Comparison of ENCODE assay signal across 1 cellular context in the genomic region with DNA sequence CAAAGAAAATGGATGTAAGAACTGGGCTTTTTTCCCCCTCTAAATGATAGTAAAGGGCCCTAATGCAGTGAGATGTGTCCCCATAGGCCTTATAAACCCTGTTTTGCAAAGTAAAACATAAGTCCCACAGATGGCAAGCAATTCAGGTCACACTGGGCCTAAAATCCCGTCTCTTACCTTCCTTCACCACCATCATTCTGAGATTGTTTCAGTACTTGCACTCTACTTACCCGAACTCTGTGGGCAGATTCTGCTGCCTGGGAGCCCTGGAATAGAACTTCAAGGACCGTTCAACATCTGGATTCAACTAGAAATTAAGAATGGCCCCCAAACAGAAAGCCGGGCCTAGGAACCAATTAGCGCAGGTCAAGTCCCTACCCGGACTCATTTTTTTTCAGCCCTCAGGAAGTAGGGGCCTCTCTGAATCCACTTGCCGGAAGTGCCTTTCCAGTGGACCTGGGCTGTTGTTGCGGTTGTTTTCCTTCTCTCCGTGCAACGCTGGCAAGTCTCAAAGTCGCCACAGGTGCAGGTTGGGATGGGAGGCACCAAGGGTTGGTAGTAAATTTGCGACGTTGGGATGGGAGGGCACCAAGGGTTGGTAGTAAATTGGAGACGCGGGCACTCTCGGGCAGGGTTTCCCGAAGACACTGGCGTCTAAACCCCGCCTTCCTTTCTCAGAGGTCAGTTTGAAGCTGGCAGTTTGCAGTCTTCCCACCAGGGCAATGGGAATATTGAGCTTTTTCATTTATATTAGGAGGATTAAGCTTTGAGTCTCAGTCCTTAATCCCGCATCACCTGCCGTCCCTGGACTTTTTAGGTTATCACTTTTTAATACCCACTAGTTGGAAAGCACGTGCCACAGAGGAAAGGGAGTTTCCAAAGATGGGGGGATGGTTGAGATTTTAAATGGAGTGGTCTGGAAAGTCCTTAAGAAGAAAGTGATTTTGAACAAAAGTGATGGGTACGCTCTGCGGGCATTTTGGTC.
TF ChIP-seq lines count a peak whose summit lies in the region.

A gene with protein sequence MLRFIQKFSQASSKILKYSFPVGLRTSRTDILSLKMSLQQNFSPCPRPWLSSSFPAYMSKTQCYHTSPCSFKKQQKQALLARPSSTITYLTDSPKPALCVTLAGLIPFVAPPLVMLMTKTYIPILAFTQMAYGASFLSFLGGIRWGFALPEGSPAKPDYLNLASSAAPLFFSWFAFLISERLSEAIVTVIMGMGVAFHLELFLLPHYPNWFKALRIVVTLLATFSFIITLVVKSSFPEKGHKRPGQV (plus strand): TSS at position 429 of the 985 bp plus-strand sequence. CDS start 2,888 bp downstream, outside the sequence.

TF ChIP-seq in K562, 482 proteins besides CTCF, POLR2A, EP300 and RAD21 (continued from another document and continues in another):
- TF ChIP-seq, protein P1, sequence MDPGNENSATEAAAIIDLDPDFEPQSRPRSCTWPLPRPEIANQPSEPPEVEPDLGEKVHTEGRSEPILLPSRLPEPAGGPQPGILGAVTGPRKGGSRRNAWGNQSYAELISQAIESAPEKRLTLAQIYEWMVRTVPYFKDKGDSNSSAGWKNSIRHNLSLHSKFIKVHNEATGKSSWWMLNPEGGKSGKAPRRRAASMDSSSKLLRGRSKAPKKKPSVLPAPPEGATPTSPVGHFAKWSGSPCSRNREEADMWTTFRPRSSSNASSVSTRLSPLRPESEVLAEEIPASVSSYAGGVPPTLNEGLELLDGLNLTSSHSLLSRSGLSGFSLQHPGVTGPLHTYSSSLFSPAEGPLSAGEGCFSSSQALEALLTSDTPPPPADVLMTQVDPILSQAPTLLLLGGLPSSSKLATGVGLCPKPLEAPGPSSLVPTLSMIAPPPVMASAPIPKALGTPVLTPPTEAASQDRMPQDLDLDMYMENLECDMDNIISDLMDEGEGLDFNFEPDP (CRISPR knock-in tag; IDR thresholded peaks at IDR 0.05) = no peak
- TF ChIP-seq NEUROD1 (IDR thresholded peaks at IDR 0.05; ENCODE audit: borderline replicate concordance, low read depth, low read length, partially characterized antibody) (peak; percentile 77), IRF2 (CRISPR knock-in tag; IDR thresholded peaks at IDR 0.05) (no peak), TAF1 (IDR thresholded peaks at IDR 0.05; ENCODE audit: control insufficient read depth, extremely low read depth, insufficient read depth, low read length, severe bottlenecking) (peak; percentile 99), OTX1 (CRISPR knock-in tag; IDR thresholded peaks at IDR 0.05) (peak; percentile 90), TAF15 (IDR thresholded peaks at IDR 0.05; ENCODE audit: low read depth, low read length) (no peak), KAT8 (IDR thresholded peaks at IDR 0.05; ENCODE audit: low read depth) (no peak), ZNF121 (CRISPR knock-in tag; conservative IDR thresholded peaks at IDR 0.05) (no peak), NFYB (IDR thresholded peaks at IDR 0.05; ENCODE audit: extremely low read depth, insufficient read length) (no peak), XRCC4 (IDR thresholded peaks at IDR 0.05; ENCODE audit: extremely low read depth, insufficient read depth, insufficient read length) (no peak), ZNF408 (CRISPR knock-in tag; IDR thresholded peaks at IDR 0.05; ENCODE audit: low read depth) (no peak), ZNF263 (CRISPR knock-in tag; IDR thresholded peaks at IDR 0.05; ENCODE audit: borderline replicate concordance) (no peak), ZC3H4 (CRISPR knock-in tag; IDR thresholded peaks at IDR 0.05; ENCODE audit: borderline replicate concordance) (peak; percentile 79; the same call in 1 of the 2 replicates), RBFOX2 (IDR thresholded peaks at IDR 0.05; ENCODE audit: low read depth, low read length) (peak; percentile 47)
- TF ChIP-seq, protein P2, sequence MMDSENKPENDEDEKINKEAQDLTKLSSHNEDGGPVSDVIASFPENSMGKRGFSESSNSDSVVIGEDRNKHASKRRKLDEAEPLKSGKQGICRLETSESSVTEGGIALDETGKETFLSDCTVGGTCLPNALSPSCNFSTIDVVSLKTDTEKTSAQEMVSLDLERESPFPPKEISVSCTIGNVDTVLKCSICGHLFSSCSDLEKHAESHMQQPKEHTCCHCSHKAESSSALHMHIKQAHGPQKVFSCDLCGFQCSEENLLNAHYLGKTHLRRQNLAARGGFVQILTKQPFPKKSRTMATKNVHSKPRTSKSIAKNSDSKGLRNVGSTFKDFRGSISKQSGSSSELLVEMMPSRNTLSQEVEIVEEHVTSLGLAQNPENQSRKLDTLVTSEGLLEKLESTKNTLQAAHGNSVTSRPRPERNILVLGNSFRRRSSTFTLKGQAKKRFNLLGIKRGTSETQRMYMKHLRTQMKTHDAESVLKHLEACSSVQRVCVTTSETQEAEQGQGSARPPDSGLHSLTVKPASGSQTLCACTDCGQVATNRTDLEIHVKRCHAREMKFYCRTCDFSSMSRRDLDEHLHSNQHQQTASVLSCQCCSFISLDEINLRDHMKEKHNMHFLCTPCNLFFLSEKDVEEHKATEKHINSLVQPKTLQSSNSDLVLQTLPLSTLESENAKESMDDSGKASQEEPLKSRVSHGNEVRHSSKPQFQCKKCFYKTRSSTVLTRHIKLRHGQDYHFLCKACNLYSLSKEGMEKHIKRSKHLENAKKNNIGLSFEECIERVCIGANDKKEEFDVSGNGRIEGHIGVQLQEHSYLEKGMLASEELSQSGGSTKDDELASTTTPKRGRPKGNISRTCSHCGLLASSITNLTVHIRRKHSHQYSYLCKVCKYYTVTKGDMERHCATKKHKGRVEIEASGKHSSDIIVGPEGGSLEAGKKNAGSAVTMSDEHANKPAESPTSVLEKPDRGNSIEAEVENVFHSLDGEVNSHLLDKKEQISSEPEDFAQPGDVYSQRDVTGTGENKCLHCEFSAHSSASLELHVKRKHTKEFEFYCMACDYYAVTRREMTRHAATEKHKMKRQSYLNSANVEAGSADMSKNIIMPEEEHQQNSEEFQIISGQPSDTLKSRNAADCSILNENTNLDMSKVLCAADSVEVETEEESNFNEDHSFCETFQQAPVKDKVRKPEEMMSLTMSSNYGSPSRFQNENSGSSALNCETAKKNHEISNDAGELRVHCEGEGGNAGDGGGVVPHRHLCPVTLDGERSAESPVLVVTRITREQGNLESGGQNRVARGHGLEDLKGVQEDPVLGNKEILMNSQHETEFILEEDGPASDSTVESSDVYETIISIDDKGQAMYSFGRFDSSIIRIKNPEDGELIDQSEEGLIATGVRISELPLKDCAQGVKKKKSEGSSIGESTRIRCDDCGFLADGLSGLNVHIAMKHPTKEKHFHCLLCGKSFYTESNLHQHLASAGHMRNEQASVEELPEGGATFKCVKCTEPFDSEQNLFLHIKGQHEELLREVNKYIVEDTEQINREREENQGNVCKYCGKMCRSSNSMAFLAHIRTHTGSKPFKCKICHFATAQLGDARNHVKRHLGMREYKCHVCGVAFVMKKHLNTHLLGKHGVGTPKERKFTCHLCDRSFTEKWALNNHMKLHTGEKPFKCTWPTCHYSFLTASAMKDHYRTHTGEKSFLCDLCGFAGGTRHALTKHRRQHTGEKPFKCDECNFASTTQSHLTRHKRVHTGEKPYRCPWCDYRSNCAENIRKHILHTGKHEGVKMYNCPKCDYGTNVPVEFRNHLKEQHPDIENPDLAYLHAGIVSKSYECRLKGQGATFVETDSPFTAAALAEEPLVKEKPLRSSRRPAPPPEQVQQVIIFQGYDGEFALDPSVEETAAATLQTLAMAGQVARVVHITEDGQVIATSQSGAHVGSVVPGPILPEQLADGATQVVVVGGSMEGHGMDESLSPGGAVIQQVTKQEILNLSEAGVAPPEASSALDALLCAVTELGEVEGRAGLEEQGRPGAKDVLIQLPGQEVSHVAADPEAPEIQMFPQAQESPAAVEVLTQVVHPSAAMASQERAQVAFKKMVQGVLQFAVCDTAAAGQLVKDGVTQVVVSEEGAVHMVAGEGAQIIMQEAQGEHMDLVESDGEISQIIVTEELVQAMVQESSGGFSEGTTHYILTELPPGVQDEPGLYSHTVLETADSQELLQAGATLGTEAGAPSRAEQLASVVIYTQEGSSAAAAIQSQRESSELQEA (IDR thresholded peaks at IDR 0.05; ENCODE audit: low read depth) = peak; percentile 7; the same call in 1 of the 2 replicates
- TF ChIP-seq, protein P3, sequence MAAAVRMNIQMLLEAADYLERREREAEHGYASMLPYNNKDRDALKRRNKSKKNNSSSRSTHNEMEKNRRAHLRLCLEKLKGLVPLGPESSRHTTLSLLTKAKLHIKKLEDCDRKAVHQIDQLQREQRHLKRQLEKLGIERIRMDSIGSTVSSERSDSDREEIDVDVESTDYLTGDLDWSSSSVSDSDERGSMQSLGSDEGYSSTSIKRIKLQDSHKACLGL (CRISPR knock-in tag; IDR thresholded peaks at IDR 0.05; ENCODE audit: borderline replicate concordance, poor library complexity, severe bottlenecking) = no peak
- TF ChIP-seq, protein P4, sequence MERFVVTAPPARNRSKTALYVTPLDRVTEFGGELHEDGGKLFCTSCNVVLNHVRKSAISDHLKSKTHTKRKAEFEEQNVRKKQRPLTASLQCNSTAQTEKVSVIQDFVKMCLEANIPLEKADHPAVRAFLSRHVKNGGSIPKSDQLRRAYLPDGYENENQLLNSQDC (CRISPR knock-in tag; IDR thresholded peaks at IDR 0.05) = no peak
- TF ChIP-seq, protein P5, sequence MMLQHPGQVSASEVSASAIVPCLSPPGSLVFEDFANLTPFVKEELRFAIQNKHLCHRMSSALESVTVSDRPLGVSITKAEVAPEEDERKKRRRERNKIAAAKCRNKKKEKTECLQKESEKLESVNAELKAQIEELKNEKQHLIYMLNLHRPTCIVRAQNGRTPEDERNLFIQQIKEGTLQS (IDR thresholded peaks at IDR 0.05) = no peak
- TF ChIP-seq, protein P5 (CRISPR knock-in tag; conservative IDR thresholded peaks at IDR 0.05) = no peak; the same call in none of the 2 replicates
- TF ChIP-seq, protein P6, sequence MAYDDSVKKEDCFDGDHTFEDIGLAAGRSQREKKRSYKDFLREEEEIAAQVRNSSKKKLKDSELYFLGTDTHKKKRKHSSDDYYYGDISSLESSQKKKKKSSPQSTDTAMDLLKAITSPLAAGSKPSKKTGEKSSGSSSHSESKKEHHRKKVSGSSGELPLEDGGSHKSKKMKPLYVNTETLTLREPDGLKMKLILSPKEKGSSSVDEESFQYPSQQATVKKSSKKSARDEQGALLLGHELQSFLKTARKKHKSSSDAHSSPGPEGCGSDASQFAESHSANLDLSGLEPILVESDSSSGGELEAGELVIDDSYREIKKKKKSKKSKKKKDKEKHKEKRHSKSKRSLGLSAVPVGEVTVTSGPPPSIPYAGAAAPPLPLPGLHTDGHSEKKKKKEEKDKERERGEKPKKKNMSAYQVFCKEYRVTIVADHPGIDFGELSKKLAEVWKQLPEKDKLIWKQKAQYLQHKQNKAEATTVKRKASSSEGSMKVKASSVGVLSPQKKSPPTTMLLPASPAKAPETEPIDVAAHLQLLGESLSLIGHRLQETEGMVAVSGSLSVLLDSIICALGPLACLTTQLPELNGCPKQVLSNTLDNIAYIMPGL (CRISPR knock-in tag; IDR thresholded peaks at IDR 0.05) = peak; percentile 63; the same call in 1 of the 2 replicates
- TF ChIP-seq, protein P7, sequence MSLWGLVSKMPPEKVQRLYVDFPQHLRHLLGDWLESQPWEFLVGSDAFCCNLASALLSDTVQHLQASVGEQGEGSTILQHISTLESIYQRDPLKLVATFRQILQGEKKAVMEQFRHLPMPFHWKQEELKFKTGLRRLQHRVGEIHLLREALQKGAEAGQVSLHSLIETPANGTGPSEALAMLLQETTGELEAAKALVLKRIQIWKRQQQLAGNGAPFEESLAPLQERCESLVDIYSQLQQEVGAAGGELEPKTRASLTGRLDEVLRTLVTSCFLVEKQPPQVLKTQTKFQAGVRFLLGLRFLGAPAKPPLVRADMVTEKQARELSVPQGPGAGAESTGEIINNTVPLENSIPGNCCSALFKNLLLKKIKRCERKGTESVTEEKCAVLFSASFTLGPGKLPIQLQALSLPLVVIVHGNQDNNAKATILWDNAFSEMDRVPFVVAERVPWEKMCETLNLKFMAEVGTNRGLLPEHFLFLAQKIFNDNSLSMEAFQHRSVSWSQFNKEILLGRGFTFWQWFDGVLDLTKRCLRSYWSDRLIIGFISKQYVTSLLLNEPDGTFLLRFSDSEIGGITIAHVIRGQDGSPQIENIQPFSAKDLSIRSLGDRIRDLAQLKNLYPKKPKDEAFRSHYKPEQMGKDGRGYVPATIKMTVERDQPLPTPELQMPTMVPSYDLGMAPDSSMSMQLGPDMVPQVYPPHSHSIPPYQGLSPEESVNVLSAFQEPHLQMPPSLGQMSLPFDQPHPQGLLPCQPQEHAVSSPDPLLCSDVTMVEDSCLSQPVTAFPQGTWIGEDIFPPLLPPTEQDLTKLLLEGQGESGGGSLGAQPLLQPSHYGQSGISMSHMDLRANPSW (CRISPR knock-in tag; IDR thresholded peaks at IDR 0.05) = 0 out of 2 replicates have a peak, but pooled peaks have one; percentile 82
- TF ChIP-seq, protein P8, sequence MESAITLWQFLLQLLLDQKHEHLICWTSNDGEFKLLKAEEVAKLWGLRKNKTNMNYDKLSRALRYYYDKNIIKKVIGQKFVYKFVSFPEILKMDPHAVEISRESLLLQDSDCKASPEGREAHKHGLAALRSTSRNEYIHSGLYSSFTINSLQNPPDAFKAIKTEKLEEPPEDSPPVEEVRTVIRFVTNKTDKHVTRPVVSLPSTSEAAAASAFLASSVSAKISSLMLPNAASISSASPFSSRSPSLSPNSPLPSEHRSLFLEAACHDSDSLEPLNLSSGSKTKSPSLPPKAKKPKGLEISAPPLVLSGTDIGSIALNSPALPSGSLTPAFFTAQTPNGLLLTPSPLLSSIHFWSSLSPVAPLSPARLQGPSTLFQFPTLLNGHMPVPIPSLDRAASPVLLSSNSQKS (CRISPR knock-in tag; IDR thresholded peaks at IDR 0.05) = no peak
- TF ChIP-seq, protein P9, sequence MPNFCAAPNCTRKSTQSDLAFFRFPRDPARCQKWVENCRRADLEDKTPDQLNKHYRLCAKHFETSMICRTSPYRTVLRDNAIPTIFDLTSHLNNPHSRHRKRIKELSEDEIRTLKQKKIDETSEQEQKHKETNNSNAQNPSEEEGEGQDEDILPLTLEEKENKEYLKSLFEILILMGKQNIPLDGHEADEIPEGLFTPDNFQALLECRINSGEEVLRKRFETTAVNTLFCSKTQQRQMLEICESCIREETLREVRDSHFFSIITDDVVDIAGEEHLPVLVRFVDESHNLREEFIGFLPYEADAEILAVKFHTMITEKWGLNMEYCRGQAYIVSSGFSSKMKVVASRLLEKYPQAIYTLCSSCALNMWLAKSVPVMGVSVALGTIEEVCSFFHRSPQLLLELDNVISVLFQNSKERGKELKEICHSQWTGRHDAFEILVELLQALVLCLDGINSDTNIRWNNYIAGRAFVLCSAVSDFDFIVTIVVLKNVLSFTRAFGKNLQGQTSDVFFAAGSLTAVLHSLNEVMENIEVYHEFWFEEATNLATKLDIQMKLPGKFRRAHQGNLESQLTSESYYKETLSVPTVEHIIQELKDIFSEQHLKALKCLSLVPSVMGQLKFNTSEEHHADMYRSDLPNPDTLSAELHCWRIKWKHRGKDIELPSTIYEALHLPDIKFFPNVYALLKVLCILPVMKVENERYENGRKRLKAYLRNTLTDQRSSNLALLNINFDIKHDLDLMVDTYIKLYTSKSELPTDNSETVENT (CRISPR knock-in tag; IDR thresholded peaks at IDR 0.05) = 0 out of 2 replicates have a peak, but pooled peaks have one; percentile 23
